Comparison of ENCODE assay signal across 10 cellular contexts in genomic region chr9:125446581-125447094, GRCh38.
DNase-seq lines count a peak whose midpoint lies in the region; ATAC-seq and TF ChIP-seq lines count a peak whose summit lies in the region.
"Had no signal": no experiment of that assay in that cellular context is flagged by ENCODE, and none has a peak within 500 bp of the region (broad histone marks: within the 10 kb centered on the region; RNA-seq: fewer than 3 reads in every experiment).

No MANE protein-coding gene starts in this region.

- peak overlapping the region; percentile 64 for H3K4me3 ChIP-seq in DOHH2 (ENCODE audit: low read length)
- peak overlapping the region; percentile 33 for H3K4me3 ChIP-seq in SJCRH30

- no peaks in the 10 kb centered on the region for H4K20me1 ChIP-seq in DOHH2 (ENCODE audit: control insufficient read depth, insufficient read depth, low read depth, low read length)

- no peaks in the 10 kb centered on the region for H3K9me2 ChIP-seq in DOHH2 (replicated peaks; ENCODE audit: control insufficient read depth, low read length)

- H3K27me3 ChIP-seq in DOHH2 (ENCODE audit: control insufficient read depth, low read length), result no peaks in the 10 kb centered on the region
- H3K27me3 ChIP-seq in SJCRH30, result no peaks in the 10 kb centered on the region
- H3K27me3 ChIP-seq: neutrophil had no signal

- H3K4me1 ChIP-seq in DOHH2 (ENCODE audit: control insufficient read depth, low read length) (peaks cover 47% of the 10 kb centered on the region), SJCRH30 (peaks cover 25% of the 10 kb centered on the region)

- H3F3A ChIP-seq in DOHH2 (ENCODE audit: control insufficient read depth, insufficient read depth), result no peaks in the 10 kb centered on the region

- CTCF ChIA-PET in RWPE1 (lab: Yijun Ruan, JAX), result no interaction called here

- DNase-seq in SJCRH30, result peak; percentile 93 to 98
- DNase-seq in nucleus accumbens (lab: John Stamatoyannopoulos, UW), result no peak
- no peak for DNase-seq in activated CD4-positive, CD25-positive, alpha-beta regulatory T cell (lab: John Stamatoyannopoulos, UW)
- no peak for DNase-seq in RWPE1 (ENCODE audit: low spot score)
- no peak for DNase-seq in SKM-1 treated with dmso at 0.1 percent for 144 hours (lab: John Stamatoyannopoulos, UW; ENCODE audit: unreplicated experiment)

- no peak for TF ChIP-seq CTCF in DOHH2 (IDR thresholded peaks at IDR 0.05; ENCODE audit: low read depth, low read length, poor library complexity, severe bottlenecking)
- TF ChIP-seq CTCF in RWPE1 (conservative IDR thresholded peaks at IDR 0.05; ENCODE audit: low read depth), result no peak

- peak overlapping the region; percentile 90 for H3K4me2 ChIP-seq in DOHH2 (ENCODE audit: low read length)

- H3K36me3 ChIP-seq in DOHH2 (ENCODE audit: control insufficient read depth, low read length) (peaks cover 3% of the 10 kb centered on the region; the same call in 1 of the 2 replicates), SJCRH30 (no peaks in the 10 kb centered on the region)

- POLR2A ChIA-PET in RWPE1 (lab: Yijun Ruan, JAX; ENCODE audit: low non-redundant PET), result no interaction called here

- ATAC-seq in GM19372 (IDR thresholded peaks at IDR 0.05; ENCODE audit: low read depth, unreplicated experiment) (peak; percentile 86), HG03064 (IDR thresholded peaks at IDR 0.05; ENCODE audit: low read depth, unreplicated experiment) (peak; percentile 89)
- ATAC-seq: Panc1 had no signal

- H3K79me2 ChIP-seq in DOHH2 (ENCODE audit: control insufficient read depth, low read length), result no peaks in the 10 kb centered on the region

- H3K9me3 ChIP-seq in DOHH2 (ENCODE audit: control insufficient read depth, insufficient read depth, low read length) (no peaks in the 10 kb centered on the region), SJCRH30 (replicated peaks) (no peaks in the 10 kb centered on the region)
- H3K9me3 ChIP-seq: neutrophil had no signal

- H3K27ac ChIP-seq in DOHH2 (ENCODE audit: low read depth, low read length) (peak overlapping the region; percentile 72), SJCRH30 (peak overlapping the region; percentile 89), RWPE1 (no peak overlapping the region)
- H3K27ac ChIP-seq: neutrophil had no signal

Comparison
In these comparisons a context has a peak if more than half of its experiments do, and no peak if none do; other contexts are left out.
1. DNase-seq: peak in SJCRH30 (2 of 2); none in nucleus accumbens (0 of 56), activated CD4-positive, CD25-positive, alpha-beta regulatory T cell (0 of 4), RWPE1 (single experiment) and SKM-1 treated with dmso at 0.1 percent for 144 hours (single experiment).